22 cellular contexts compared by ENCODE assay signal in genomic region chr5:92963801-92964200, GRCh38.
DNase-seq lines count a peak whose midpoint lies in the region; ATAC-seq, FAIRE-seq and TF ChIP-seq lines count a peak whose summit lies in the region.
"Had no signal": no experiment of that assay in that cellular context is flagged by ENCODE, and none has a peak within 500 bp of the region (broad histone marks: within the 10 kb centered on the region; RNA-seq: fewer than 3 reads in every experiment).

No MANE protein-coding gene starts in this region.

- intact Hi-C loops in Panc1 (cut with micrococcal nuclease; ENCODE audit: unreplicated experiment) = no loop called here

- TF ChIP-seq CTCF in Panc1 (IDR thresholded peaks at IDR 0.05) = no peak
- TF ChIP-seq CTCF in bronchial epithelial cell (IDR thresholded peaks at IDR 0.05; ENCODE audit: insufficient read depth, low read length, severe bottlenecking) = no peak
- TF ChIP-seq CTCF in osteoblast (IDR thresholded peaks at IDR 0.05; ENCODE audit: extremely low read depth, low read depth, low read length) = no peak

- FAIRE-seq in bronchial epithelial cell (lab: Jason Lieb, UNC) = no peak
- FAIRE-seq: D721Med, GM12891, GM18507, H54 had no signal

- H3K9me3 ChIP-seq in Panc1 (ENCODE audit: control insufficient read depth, insufficient read depth, low read depth, low read length) (no peaks in the 10 kb centered on the region; the same call in 1 of the 2 replicates), osteoblast (ENCODE audit: low read depth, low read length) (no peaks in the 10 kb centered on the region)
- H3K9me3 ChIP-seq: BE2C; BLaER1 treated with 17β-estradiol and CSF1 and Interleukin-3, amounts not matched to agents 10 nM and 100 nM; HAP-1 had no signal

- H3K4me3 ChIP-seq in Panc1 (ENCODE audit: low read depth in 2 of 2, low read length in 2 of 2) = no peak overlapping the region
- no peak overlapping the region for H3K4me3 ChIP-seq in bronchial epithelial cell (ENCODE audit: low read depth, low read length)
- H3K4me3 ChIP-seq in osteoblast (ENCODE audit: insufficient read depth, low read length) = no peak overlapping the region
- H3K4me3 ChIP-seq: BLaER1 treated with 17β-estradiol and CSF1 and Interleukin-3, amounts not matched to agents 10 nM and 100 nM; HAP-1 had no signal

- H3K27ac ChIP-seq in Panc1 (ENCODE audit: low read length) = peak overlapping the region; percentile 1; the same call in 1 of the 2 replicates
- H3K27ac ChIP-seq in osteoblast (ENCODE audit: low read depth, low read length) = no peak overlapping the region
- H3K27ac ChIP-seq: BLaER1 treated with 17β-estradiol and CSF1 and Interleukin-3, amounts not matched to agents 10 nM and 100 nM had no signal

- no peaks in the 10 kb centered on the region for H3K36me3 ChIP-seq in Panc1 (ENCODE audit: control insufficient read depth, insufficient read depth, low read length)
- H3K36me3 ChIP-seq in bronchial epithelial cell (ENCODE audit: control insufficient read depth, insufficient read depth, low read length) = no peaks in the 10 kb centered on the region
- H3K36me3 ChIP-seq in osteoblast (ENCODE audit: insufficient read depth, low read length) = no peaks in the 10 kb centered on the region
- H3K36me3 ChIP-seq: BE2C; BLaER1 treated with 17β-estradiol and CSF1 and Interleukin-3, amounts not matched to agents 10 nM and 100 nM; HAP-1 had no signal

- peak; percentile 0 for DNase-seq in NCI-H82 (lab: John Stamatoyannopoulos, UW)
- DNase-seq in NCI-H82 treated with DMSO at 0.1 percent for 48 hours (lab: John Stamatoyannopoulos, UW; ENCODE audit: unreplicated experiment) = no peak
- DNase-seq in Panc1 (ENCODE audit: low read depth, low spot score) = no peak
- DNase-seq in bronchial epithelial cell (ENCODE audit: low read depth) = peak; percentile 1
- no peak for DNase-seq in osteoblast (ENCODE audit: insufficient read length, low spot score, missing footprints)
- no peak for DNase-seq in AG20443 (ENCODE audit: low spot score)
- DNase-seq in DMS53 (lab: John Stamatoyannopoulos, UW) = no peak
- DNase-seq: AML-193; BE2C; CD4-positive, alpha-beta T cell; CD8-positive, alpha-beta memory T cell; DMS 273 treated with DMSO at 0.1 percent for 48 hours; DMS79 treated with DMSO at 0.1 percent for 48 hours; GF-D8; GOT3; HFFc6 had no signal

- CTCF ChIA-PET in Panc1 (lab: Charles Lee) = no interaction called here

- no peak for ATAC-seq in Panc1

- POLR2A ChIA-PET in Panc1 (lab: Charles Lee) = no interaction called here

- H3K4me1 ChIP-seq in Panc1 (ENCODE audit: control insufficient read depth, insufficient read depth, low read length) (no peaks in the 10 kb centered on the region), osteoblast (ENCODE audit: insufficient read depth, low read length) (no peaks in the 10 kb centered on the region)
- H3K4me1 ChIP-seq: BLaER1 treated with 17β-estradiol and CSF1 and Interleukin-3, amounts not matched to agents 10 nM and 100 nM; HAP-1 had no signal

- no peaks in the 10 kb centered on the region for H3K79me2 ChIP-seq in osteoblast (ENCODE audit: insufficient read depth, low read length)

- no peaks in the 10 kb centered on the region for H4K20me1 ChIP-seq in osteoblast (ENCODE audit: insufficient read depth, low read length)
- H4K20me1 ChIP-seq: BLaER1 treated with 17β-estradiol and CSF1 and Interleukin-3, amounts not matched to agents 10 nM and 100 nM had no signal

- H2AFZ ChIP-seq in osteoblast (ENCODE audit: low read length) = peak overlapping the region; percentile 12

- in situ Hi-C loops in Panc1 (cut with HindIII; ENCODE audit: low pct_unique_long_range_greater_than_20kb, low sequenced_read_pairs) = no loop called here

- no peaks in the 10 kb centered on the region for H3K27me3 ChIP-seq in Panc1 (ENCODE audit: control insufficient read depth, insufficient read depth, low read length)
- H3K27me3 ChIP-seq in bronchial epithelial cell (ENCODE audit: control insufficient read depth, insufficient read depth, low read length) = no peaks in the 10 kb centered on the region
- H3K27me3 ChIP-seq in osteoblast (ENCODE audit: insufficient read depth, low read length) = no peaks in the 10 kb centered on the region
- H3K27me3 ChIP-seq: BE2C; BLaER1 treated with 17β-estradiol and CSF1 and Interleukin-3, amounts not matched to agents 10 nM and 100 nM had no signal

- no peak overlapping the region for H3K4me2 ChIP-seq in osteoblast (ENCODE audit: insufficient read depth, low read length)
- H3K4me2 ChIP-seq: BLaER1 treated with 17β-estradiol and CSF1 and Interleukin-3, amounts not matched to agents 10 nM and 100 nM had no signal

- no TSS peak for BruUV-seq in Panc1 (replicated peaks; lab: Mats Ljungman, UMichigan)

Comparison
In these comparisons a context has a peak if more than half of its experiments do, and no peak if none do; other contexts are left out.
1. DNase-seq: peak in NCI-H82 (single experiment) and bronchial epithelial cell (single experiment); none in NCI-H82 treated with DMSO at 0.1 percent for 48 hours (single experiment), Panc1 (single experiment), osteoblast (single experiment), AG20443 (single experiment) and DMS53 (single experiment).